In genomic region chr4:112147697-112148096, GRCh38 we compare ENCODE assay signal across 12 cellular contexts. TPM values are rescaled to one million over a fixed set of nuclear protein-coding genes. Genes with fewer than 3 reads are reported as not detected.
DNase-seq lines count a peak whose midpoint lies in the region; ATAC-seq and TF ChIP-seq lines count a peak whose summit lies in the region.
"Had no signal": no experiment of that assay in that cellular context is flagged by ENCODE, and none has a peak within 500 bp of the region (broad histone marks: within the 10 kb centered on the region; RNA-seq: fewer than 3 reads in every experiment).

No MANE protein-coding gene starts in this region.

- H3K9me3 ChIP-seq in T-helper 17 cell (ENCODE audit: control insufficient read depth, low read length, poor library complexity, severe bottlenecking) (no peaks in the 10 kb centered on the region), subcutaneous abdominal adipose tissue (ENCODE audit: control insufficient read depth in 5 of 5, low read length in 5 of 5) (no peaks in the 10 kb centered on the region)
- H3K9me3 ChIP-seq: ascending aorta, stomach had no signal

- no peaks in the 10 kb centered on the region for H3K9me3 Mint-ChIP-seq in activated T-cell treated with anti-CD3 and anti-CD28 coated beads, Interleukin-2, amount 50 U/mL, for 72 hours

- peak overlapping the region in 3 of 5 donors; percentile 32 to 86 (median 51) for H3K9ac ChIP-seq in subcutaneous abdominal adipose tissue (ENCODE audit: low read length in 5 of 5)

- peak overlapping the region; percentile 85 to 92 for H3K4me3 Mint-ChIP-seq in activated T-cell treated with anti-CD3 and anti-CD28 coated beads, Interleukin-2, amount 50 U/mL, for 72 hours
- H3K4me3 Mint-ChIP-seq in T-helper 17 cell: peak overlapping the region; percentile 96

- peak overlapping the region; percentile 87 for H3K27ac ChIP-seq in subcutaneous abdominal adipose tissue (ENCODE audit: low read depth, low read length)
- H3K27ac ChIP-seq: ascending aorta, epithelial cell of prostate, stomach had no signal

- TF ChIP-seq CTCF in fibroblast of mammary gland (conservative IDR thresholded peaks at IDR 0.05; ENCODE audit: control insufficient read depth, insufficient read depth, low read depth, low read length): no peak

- peak overlapping the region; percentile 86 for H3K27ac Mint-ChIP-seq in activated T-cell treated with anti-CD3 and anti-CD28 coated beads, Interleukin-2, amount 50 U/mL, for 72 hours
- H3K27ac Mint-ChIP-seq in T-helper 17 cell: peak overlapping the region; percentile 95

- no peak for DNase-seq in activated T-cell treated with anti-CD3 and anti-CD28 coated beads, Interleukin-2, amount 50 U/mL, for 72 hours
- DNase-seq in activated T-cell treated with anti-CD3 and anti-CD28 coated beads, Interleukin-2, amount 50 U/mL, for 48 hours: no peak
- DNase-seq in T-helper 17 cell (no peak), fibroblast of mammary gland (ENCODE audit: low read depth) (peak; percentile 66), posterior vena cava (ENCODE audit: low spot score) (no peak)
- no peak for DNase-seq in stimulated activated CD4-positive, alpha-beta T cell treated with anti-CD3 and anti-CD28 coated beads, Interleukin-4, amount 100 ng/mL, for 1 hour
- DNase-seq: stimulated activated CD4-positive, alpha-beta T cell treated with anti-CD3 and anti-CD28 coated beads, Interleukin-1b, Interleukin-23, amount 100 ng/mL, for 48 hours; stomach had no signal

- H3K36me3 Mint-ChIP-seq in activated T-cell treated with anti-CD3 and anti-CD28 coated beads, Interleukin-2, amount 50 U/mL, for 72 hours (ENCODE audit: insufficient read depth in 2 of 2): peaks cover 3 to 4% of the 10 kb centered on the region in 2 donors
- peaks cover 6% of the 10 kb centered on the region for H3K36me3 Mint-ChIP-seq in T-helper 17 cell (ENCODE audit: low read depth)

- no peaks in the 10 kb centered on the region for H3K27me3 ChIP-seq in subcutaneous abdominal adipose tissue (ENCODE audit: control insufficient read depth in 5 of 5, insufficient read depth in 4 of 5, low read length in 5 of 5)
- H3K27me3 ChIP-seq: ascending aorta, stomach had no signal

- no peak for ATAC-seq in activated T-cell treated with anti-CD3 and anti-CD28 coated beads, Interleukin-2, amount 50 U/mL, for 72 hours (replicated peaks in 1 of 2)
- no peak for ATAC-seq in T-helper 17 cell
- ATAC-seq in GM21619 (IDR thresholded peaks at IDR 0.05; ENCODE audit: unreplicated experiment): no peak

- H3K4me3 ChIP-seq in fibroblast of mammary gland (ENCODE audit: control insufficient read depth, low read depth, low read length) (peak overlapping the region; percentile 74), subcutaneous abdominal adipose tissue (ENCODE audit: low read depth in 1 of 5, low read length in 5 of 5) (peak overlapping the region; percentile 83 to 93 (median 87))

- H3K4me1 ChIP-seq in subcutaneous abdominal adipose tissue (ENCODE audit: control insufficient read depth in 5 of 5, insufficient read depth in 5 of 5, low read length in 5 of 5): peaks cover 0 to 43% (median 24%) of the 10 kb centered on the region in 5 donors

- intact Hi-C loops in posterior vena cava (cut with DNase I): loop anchor here in 1 of 2 donors (5.0 kb wide), 1 partner anchor 85 kb away; the partner anchor contains the start of gene AP1AR

- peaks cover 76% of the 10 kb centered on the region for H3K4me1 Mint-ChIP-seq in activated T-cell treated with anti-CD3 and anti-CD28 coated beads, Interleukin-2, amount 50 U/mL, for 72 hours (ENCODE audit: low read depth)
- peaks cover 47% of the 10 kb centered on the region for H3K4me1 Mint-ChIP-seq in T-helper 17 cell

- no peaks in the 10 kb centered on the region for H3K27me3 Mint-ChIP-seq in activated T-cell treated with anti-CD3 and anti-CD28 coated beads, Interleukin-2, amount 50 U/mL, for 72 hours (ENCODE audit: low read depth)
- no peaks in the 10 kb centered on the region for H3K27me3 Mint-ChIP-seq in T-helper 17 cell

- H3K36me3 ChIP-seq in subcutaneous abdominal adipose tissue (ENCODE audit: control insufficient read depth in 5 of 5, insufficient read depth in 5 of 5, low read length in 5 of 5): peaks cover 0 to 2% (median 0%) of the 10 kb centered on the region in 5 donors
- H3K36me3 ChIP-seq: ascending aorta, stomach had no signal

RNA-seq across cellular contexts. Expression of gene FAM241A, which starts 2.4 kb away (rescaled TPM):
- total RNA-seq in activated T-cell treated with anti-CD3 and anti-CD28 coated beads, Interleukin-2, amount 50 U/mL, for 72 hours: 1 to 10 TPM; 4.2 to 5.0 TPM
- total RNA-seq in T-helper 17 cell (1 to 10 TPM; 2.8 to 3.7 TPM), posterior vena cava (1 to 10 TPM; 4.6 to 6.7 TPM)
